10 cellular contexts compared by ENCODE assay signal in genomic region chr5:116626945-116627679, GRCh38. TPM values are rescaled to one million over a fixed set of nuclear protein-coding genes. Genes with fewer than 3 reads are reported as not detected.
DNase-seq lines count a peak whose midpoint lies in the region; ATAC-seq and TF ChIP-seq lines count a peak whose summit lies in the region.
"Had no signal": no experiment of that assay in that cellular context is flagged by ENCODE, and none has a peak within 500 bp of the region (broad histone marks: within the 10 kb centered on the region; RNA-seq: fewer than 3 reads in every experiment).

No MANE protein-coding gene starts in this region.

- no peak overlapping the region for H3K27ac ChIP-seq in colonic mucosa

- TF ChIP-seq CTCF in GM10248 (IDR thresholded peaks at IDR 0.05; ENCODE audit: control extremely low read depth, extremely low read depth, low read depth, missing control alignments) (no peak), choroid plexus epithelial cell (conservative IDR thresholded peaks at IDR 0.05; ENCODE audit: low read depth, low read length) (no peak), colonic mucosa (IDR thresholded peaks at IDR 0.05) (no peak)

- 0 out of 2 replicates have a peak, but pooled peaks cover 3% of the 10 kb centered on the region for H3K4me1 ChIP-seq in HAP-1
- H3K4me1 ChIP-seq in colonic mucosa: no peaks in the 10 kb centered on the region

- intact Hi-C loops in colonic mucosa (cut with DNase I): no loop called here

- H3K4me3 ChIP-seq in choroid plexus epithelial cell (ENCODE audit: low read depth, low read length): no peak overlapping the region
- no peak overlapping the region for H3K4me3 ChIP-seq in HAP-1
- no peak overlapping the region for H3K4me3 ChIP-seq in colonic mucosa

- H3K9me3 ChIP-seq in HAP-1 (no peaks in the 10 kb centered on the region; the same call in 1 of the 2 replicates), colonic mucosa (no peaks in the 10 kb centered on the region)

- ATAC-seq in GM19452 (IDR thresholded peaks at IDR 0.05; ENCODE audit: unreplicated experiment) (peak; percentile 85), HG03025 (IDR thresholded peaks at IDR 0.05; ENCODE audit: low FRiP score, unreplicated experiment) (peak; percentile 77), T-cell (replicated peaks in 1 of 4) (no peak)

- no peaks in the 10 kb centered on the region for H3K36me3 ChIP-seq in HAP-1 (replicated peaks)
- no peaks in the 10 kb centered on the region for H3K36me3 ChIP-seq in colonic mucosa

- no peaks in the 10 kb centered on the region for H3K36me3 Mint-ChIP-seq in T-cell

- no peaks in the 10 kb centered on the region for H3K4me1 Mint-ChIP-seq in T-cell

- H3K27me3 Mint-ChIP-seq in T-cell: peaks cover 0 to 4% of the 10 kb centered on the region in 2 donors

- CTCF ChIA-PET in GM10248 (lab: Yijun Ruan, JAX) (interaction anchor here (0.7 to 2.5 kb wide), 7 partner anchors 8 to 30 kb away, joined by 3 to 13 read pairs (median 3); no protein-coding TSS in a partner anchor), T-cell (lab: Charles Lee) (no interaction called here)

- H3K27me3 ChIP-seq in HAP-1 (ENCODE audit: low read depth) (no peaks in the 10 kb centered on the region), colonic mucosa (no peaks in the 10 kb centered on the region)

- H3K9ac ChIP-seq in colonic mucosa (ENCODE audit: low read depth in 2 of 2, low read length in 2 of 2): no peak overlapping the region

- no peaks in the 10 kb centered on the region for H3K9me3 Mint-ChIP-seq in T-cell

- H3K4me3 Mint-ChIP-seq in T-cell: no peak overlapping the region

- POLR2A ChIA-PET in GM10248 (lab: Yijun Ruan, JAX) (no interaction called here), T-cell (lab: Charles Lee) (no interaction called here)

- DNase-seq in GM10248 (ENCODE audit: extremely low spot score) (peak; percentile 29), choroid plexus epithelial cell (ENCODE audit: low read depth) (peak; percentile 3), NCI-H1436 (lab: John Stamatoyannopoulos, UW) (no peak), HAP-1 (ENCODE audit: low spot score in 2 of 2) (no peak), T-cell (no peak), colonic mucosa (no peak)
- DNase-seq: amniotic stem cell, KG1 had no signal

- H3K27ac Mint-ChIP-seq in T-cell: no peak overlapping the region

- in situ Hi-C loops in HAP-1 (cut with MboI; ENCODE audit: low sequenced_read_pairs): no loop called here

RNA-seq across cellular contexts. Expression of gene SEMA6A, which starts 52.5 kb away (rescaled TPM):
- total RNA-seq in T-cell: under 1 TPM in 3 of 5 donors, not detected in 2; 0.79 to 0.88 (median 0.79) TPM
- 10 to 100 TPM; 66.7 to 89.9 TPM for total RNA-seq in colonic mucosa

Comparison
In these comparisons a context has a peak if more than half of its experiments do, and no peak if none do; other contexts are left out.
1. DNase-seq: peak in GM10248 (single experiment) and choroid plexus epithelial cell (single experiment); none in NCI-H1436 (single experiment), HAP-1 (0 of 2), T-cell (0 of 34) and colonic mucosa (single experiment).
2. ATAC-seq: peak in GM19452 (single experiment) and HG03025 (single experiment); none in T-cell (0 of 4).
3. RNA of gene SEMA6A, which starts 52.5 kb away (total RNA-seq): 66.7 to 89.9 TPM in colonic mucosa; 0.79 to 0.88 TPM in T-cell; every median in the first group is over 10 times any median in the second.